ENCODE assay signal across 20 cellular contexts in genomic region chr13:103471896-103472295, GRCh38.
A peak's percentile ranks its signal among the peaks of the same experiment; 100 is the strongest.
DNase-seq lines count a peak whose midpoint lies in the region; ATAC-seq, FAIRE-seq and TF ChIP-seq lines count a peak whose summit lies in the region.
"Had no signal": no experiment of that assay in that cellular context is flagged by ENCODE, and none has a peak within 500 bp of the region (broad histone marks: within the 10 kb centered on the region; RNA-seq: fewer than 3 reads in every experiment).

No MANE protein-coding gene starts in this region.

- no peaks in the 10 kb centered on the region for H3K9me3 Mint-ChIP-seq in GM23338
- peaks cover 35% of the 10 kb centered on the region for H3K9me3 Mint-ChIP-seq in HFFc6

- no peak for FAIRE-seq in GM12892 (lab: Jason Lieb, UNC)
- FAIRE-seq: G401.6, GM18507 had no signal

- H3K27me3 Mint-ChIP-seq in GM23338 (ENCODE audit: insufficient read depth, low read depth, poor library complexity) (peaks cover under 1% of the 10 kb centered on the region), HFFc6 (ENCODE audit: insufficient read depth) (no peaks in the 10 kb centered on the region)
- H3K27me3 Mint-ChIP-seq: B cell; CD4-positive, CD25-positive, alpha-beta regulatory T cell had no signal

- H3K27ac Mint-ChIP-seq in GM23338 = no peak overlapping the region
- no peak overlapping the region for H3K27ac Mint-ChIP-seq in HFFc6
- H3K27ac Mint-ChIP-seq: B cell; CD4-positive, CD25-positive, alpha-beta regulatory T cell had no signal

- DNase-seq in GM23338 (ENCODE audit: low spot score) (peak; percentile 48), NT2/D1 (ENCODE audit: low read depth, low spot score) (peak; percentile 6), iPS DF 19.7 (ENCODE audit: low read depth, low spot score) (peak; percentile 7), renal cortical epithelial cell (ENCODE audit: low read depth) (peak; percentile 62), HFFc6 (no peak), upper lobe of right lung (no peak), GM12892 (ENCODE audit: insufficient read length) (no peak)
- DNase-seq: CD4-positive, CD25-positive, alpha-beta regulatory T cell; DMS79; NCI-H1436; NCI-H2029; NCI-H2171 treated with DMSO at 0.1 percent for 48 hours; NCI-H510A; NCI-H82 had no signal

- no peaks in the 10 kb centered on the region for H3K4me1 Mint-ChIP-seq in GM23338
- no peaks in the 10 kb centered on the region for H3K4me1 Mint-ChIP-seq in HFFc6 (ENCODE audit: low read depth)
- H3K4me1 Mint-ChIP-seq: B cell; CD4-positive, CD25-positive, alpha-beta regulatory T cell had no signal

- TF ChIP-seq CTCF in GM23338 (conservative IDR thresholded peaks at IDR 0.05; ENCODE audit: low read depth in 2 of 2) = no peak
- TF ChIP-seq CTCF in HFFc6 (IDR thresholded peaks at IDR 0.05) = no peak
- TF ChIP-seq CTCF in upper lobe of right lung (IDR thresholded peaks at IDR 0.05) = no peak

- H3K4me3 ChIP-seq in GM23338 (no peak overlapping the region), NT2/D1 (ENCODE audit: insufficient read length, low read depth) (no peak overlapping the region), upper lobe of right lung (no peak overlapping the region)
- H3K4me3 ChIP-seq: SK-N-MC had no signal

- TF ChIP-seq POLR2A in GM12892 (IDR thresholded peaks at IDR 0.05; ENCODE audit: low read depth, low read length) = no peak

- no peaks in the 10 kb centered on the region for H3K36me3 ChIP-seq in GM23338 (ENCODE audit: insufficient read depth)
- no peaks in the 10 kb centered on the region for H3K36me3 ChIP-seq in NT2/D1 (ENCODE audit: insufficient read depth, insufficient read length, low read length)
- H3K36me3 ChIP-seq in upper lobe of right lung = no peaks in the 10 kb centered on the region

- no peak overlapping the region for H3K4me2 ChIP-seq in GM23338

- H3K4me1 ChIP-seq in GM23338 (ENCODE audit: insufficient read depth) (no peaks in the 10 kb centered on the region), NT2/D1 (ENCODE audit: insufficient read depth, insufficient read length) (no peaks in the 10 kb centered on the region), upper lobe of right lung (no peaks in the 10 kb centered on the region)

- H3K9me2 ChIP-seq in GM23338 (ENCODE audit: insufficient read depth) = no peaks in the 10 kb centered on the region; the same call in none of the 2 replicates

- H2AFZ ChIP-seq in GM23338 = no peak overlapping the region

- no peaks in the 10 kb centered on the region for H3K36me3 Mint-ChIP-seq in GM23338 (ENCODE audit: low read depth)
- H3K36me3 Mint-ChIP-seq in HFFc6 (ENCODE audit: low read depth) = no peaks in the 10 kb centered on the region
- H3K36me3 Mint-ChIP-seq: CD4-positive, CD25-positive, alpha-beta regulatory T cell had no signal

- no peak overlapping the region for H3K9ac ChIP-seq in NT2/D1 (ENCODE audit: insufficient read length, low read depth)

- H3F3A ChIP-seq in GM23338 (replicated peaks; ENCODE audit: low read depth) = no peaks in the 10 kb centered on the region

- H3K4me3 Mint-ChIP-seq in GM23338 (no peak overlapping the region), HFFc6 (no peak overlapping the region)
- H3K4me3 Mint-ChIP-seq: B cell; CD4-positive, CD25-positive, alpha-beta regulatory T cell had no signal

- no peaks in the 10 kb centered on the region for H4K20me1 ChIP-seq in GM23338 (replicated peaks; ENCODE audit: insufficient read depth)

- H3K79me2 ChIP-seq in GM23338 (replicated peaks; ENCODE audit: insufficient read depth) = no peaks in the 10 kb centered on the region

- H3K27me3 ChIP-seq in GM23338 (ENCODE audit: insufficient read depth) (no peaks in the 10 kb centered on the region), NT2/D1 (ENCODE audit: insufficient read depth, insufficient read length) (no peaks in the 10 kb centered on the region), upper lobe of right lung (no peaks in the 10 kb centered on the region)

- no peaks in the 10 kb centered on the region for H3K9me3 ChIP-seq in NT2/D1 (ENCODE audit: insufficient read depth, low read length)
- no peaks in the 10 kb centered on the region for H3K9me3 ChIP-seq in upper lobe of right lung
- H3K9me3 ChIP-seq: Caco-2 had no signal

- ATAC-seq in GM23338 (no peak), HG03342 (IDR thresholded peaks at IDR 0.05; ENCODE audit: unreplicated experiment) (no peak), upper lobe of right lung (no peak)

- intact Hi-C loops in upper lobe of right lung (cut with DNase I) = no loop called here

- H3K27ac ChIP-seq in GM23338 (ENCODE audit: low read depth) (no peak overlapping the region), upper lobe of right lung (no peak overlapping the region)
- H3K27ac ChIP-seq: SK-N-MC had no signal

TF ChIP-seq in GM23338, 12 proteins besides CTCF, POLR2A, EP300 and RAD21:
- TF ChIP-seq NANOG (IDR thresholded peaks at IDR 0.05; ENCODE audit: borderline replicate concordance) = no peak
- TF ChIP-seq ZNF462 (CRISPR knock-in tag; IDR thresholded peaks at IDR 0.05) = peak; percentile 34; the same call in 1 of the 2 replicates

Comparison
In these comparisons a context has a peak if more than half of its experiments do, and no peak if none do; other contexts are left out.
1. DNase-seq: peak in GM23338 (single experiment), NT2/D1 (single experiment), iPS DF 19.7 (single experiment) and renal cortical epithelial cell (single experiment); none in HFFc6 (single experiment), upper lobe of right lung (single experiment) and GM12892 (single experiment).